ENCODE assay signal across 1 cellular context in the genomic region with DNA sequence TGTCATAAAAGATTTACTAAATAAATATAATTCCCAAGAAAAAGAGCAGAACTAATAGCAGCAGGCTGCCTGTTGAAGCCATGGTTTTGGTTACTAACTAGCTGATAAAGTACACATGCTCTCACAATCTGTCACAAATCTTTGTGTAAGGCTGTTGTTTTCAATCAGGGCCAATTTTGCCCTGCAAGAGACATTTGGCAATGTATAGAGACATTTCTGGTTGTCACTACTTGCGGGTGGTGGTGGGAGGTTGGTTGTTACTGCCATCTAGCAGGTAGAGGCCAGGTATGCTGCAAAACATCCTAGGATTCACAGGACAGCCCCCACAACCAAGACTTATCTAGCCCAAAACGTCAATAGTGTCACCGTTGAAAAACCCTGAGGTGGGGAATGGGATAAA.
TF ChIP-seq lines count a peak whose summit lies in the region.

No MANE protein-coding gene starts in this region.

TF ChIP-seq in GM23338, 12 proteins besides CTCF, POLR2A, EP300 and RAD21 (continued from another document):
- TF ChIP-seq, protein P1, sequence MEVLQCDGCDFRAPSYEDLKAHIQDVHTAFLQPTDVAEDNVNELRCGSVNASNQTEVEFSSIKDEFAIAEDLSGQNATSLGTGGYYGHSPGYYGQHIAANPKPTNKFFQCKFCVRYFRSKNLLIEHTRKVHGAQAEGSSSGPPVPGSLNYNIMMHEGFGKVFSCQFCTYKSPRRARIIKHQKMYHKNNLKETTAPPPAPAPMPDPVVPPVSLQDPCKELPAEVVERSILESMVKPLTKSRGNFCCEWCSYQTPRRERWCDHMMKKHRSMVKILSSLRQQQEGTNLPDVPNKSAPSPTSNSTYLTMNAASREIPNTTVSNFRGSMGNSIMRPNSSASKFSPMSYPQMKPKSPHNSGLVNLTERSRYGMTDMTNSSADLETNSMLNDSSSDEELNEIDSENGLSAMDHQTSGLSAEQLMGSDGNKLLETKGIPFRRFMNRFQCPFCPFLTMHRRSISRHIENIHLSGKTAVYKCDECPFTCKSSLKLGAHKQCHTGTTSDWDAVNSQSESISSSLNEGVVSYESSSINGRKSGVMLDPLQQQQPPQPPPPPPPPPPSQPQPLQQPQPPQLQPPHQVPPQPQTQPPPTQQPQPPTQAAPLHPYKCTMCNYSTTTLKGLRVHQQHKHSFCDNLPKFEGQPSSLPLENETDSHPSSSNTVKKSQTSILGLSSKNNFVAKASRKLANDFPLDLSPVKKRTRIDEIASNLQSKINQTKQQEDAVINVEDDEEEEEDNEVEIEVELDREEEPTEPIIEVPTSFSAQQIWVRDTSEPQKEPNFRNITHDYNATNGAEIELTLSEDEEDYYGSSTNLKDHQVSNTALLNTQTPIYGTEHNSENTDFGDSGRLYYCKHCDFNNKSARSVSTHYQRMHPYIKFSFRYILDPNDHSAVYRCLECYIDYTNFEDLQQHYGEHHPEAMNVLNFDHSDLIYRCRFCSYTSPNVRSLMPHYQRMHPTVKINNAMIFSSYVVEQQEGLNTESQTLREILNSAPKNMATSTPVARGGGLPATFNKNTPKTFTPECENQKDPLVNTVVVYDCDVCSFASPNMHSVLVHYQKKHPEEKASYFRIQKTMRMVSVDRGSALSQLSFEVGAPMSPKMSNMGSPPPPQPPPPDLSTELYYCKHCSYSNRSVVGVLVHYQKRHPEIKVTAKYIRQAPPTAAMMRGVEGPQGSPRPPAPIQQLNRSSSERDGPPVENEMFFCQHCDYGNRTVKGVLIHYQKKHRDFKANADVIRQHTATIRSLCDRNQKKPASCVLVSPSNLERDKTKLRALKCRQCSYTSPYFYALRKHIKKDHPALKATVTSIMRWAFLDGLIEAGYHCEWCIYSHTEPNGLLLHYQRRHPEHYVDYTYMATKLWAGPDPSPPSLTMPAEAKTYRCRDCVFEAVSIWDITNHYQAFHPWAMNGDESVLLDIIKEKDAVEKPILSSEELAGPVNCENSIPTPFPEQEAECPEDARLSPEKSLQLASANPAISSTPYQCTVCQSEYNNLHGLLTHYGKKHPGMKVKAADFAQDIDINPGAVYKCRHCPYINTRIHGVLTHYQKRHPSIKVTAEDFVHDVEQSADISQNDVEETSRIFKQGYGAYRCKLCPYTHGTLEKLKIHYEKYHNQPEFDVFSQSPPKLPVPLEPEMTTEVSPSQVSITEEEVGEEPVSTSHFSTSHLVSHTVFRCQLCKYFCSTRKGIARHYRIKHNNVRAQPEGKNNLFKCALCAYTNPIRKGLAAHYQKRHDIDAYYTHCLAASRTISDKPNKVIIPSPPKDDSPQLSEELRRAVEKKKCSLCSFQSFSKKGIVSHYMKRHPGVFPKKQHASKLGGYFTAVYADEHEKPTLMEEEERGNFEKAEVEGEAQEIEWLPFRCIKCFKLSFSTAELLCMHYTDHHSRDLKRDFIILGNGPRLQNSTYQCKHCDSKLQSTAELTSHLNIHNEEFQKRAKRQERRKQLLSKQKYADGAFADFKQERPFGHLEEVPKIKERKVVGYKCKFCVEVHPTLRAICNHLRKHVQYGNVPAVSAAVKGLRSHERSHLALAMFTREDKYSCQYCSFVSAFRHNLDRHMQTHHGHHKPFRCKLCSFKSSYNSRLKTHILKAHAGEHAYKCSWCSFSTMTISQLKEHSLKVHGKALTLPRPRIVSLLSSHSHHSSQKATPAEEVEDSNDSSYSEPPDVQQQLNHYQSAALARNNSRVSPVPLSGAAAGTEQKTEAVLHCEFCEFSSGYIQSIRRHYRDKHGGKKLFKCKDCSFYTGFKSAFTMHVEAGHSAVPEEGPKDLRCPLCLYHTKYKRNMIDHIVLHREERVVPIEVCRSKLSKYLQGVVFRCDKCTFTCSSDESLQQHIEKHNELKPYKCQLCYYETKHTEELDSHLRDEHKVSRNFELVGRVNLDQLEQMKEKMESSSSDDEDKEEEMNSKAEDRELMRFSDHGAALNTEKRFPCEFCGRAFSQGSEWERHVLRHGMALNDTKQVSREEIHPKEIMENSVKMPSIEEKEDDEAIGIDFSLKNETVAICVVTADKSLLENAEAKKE (CRISPR knock-in tag; IDR thresholded peaks at IDR 0.05): no peak
